Comparison of ENCODE assay signal across 20 cellular contexts in the genomic region with DNA sequence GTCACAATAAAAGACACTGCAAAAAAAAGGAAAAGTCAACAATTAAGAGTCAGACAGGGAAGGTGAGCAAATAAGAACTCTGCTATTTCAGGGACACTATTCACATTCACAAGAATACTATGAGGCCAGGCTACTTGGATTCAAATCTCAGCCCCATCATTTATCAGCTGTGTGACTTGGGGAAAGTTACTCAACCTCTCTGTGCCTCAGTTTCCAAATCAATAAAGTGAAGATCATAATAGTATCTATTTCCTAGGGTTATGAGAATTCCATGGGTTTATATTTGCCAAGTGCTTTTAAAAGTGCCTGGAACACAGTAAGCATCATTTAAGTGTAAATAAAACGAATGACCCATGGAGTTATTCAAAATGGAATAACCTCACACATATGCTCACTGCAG. TPM values are rescaled to one million over a fixed set of nuclear protein-coding genes. Genes with fewer than 3 reads are reported as not detected.
DNase-seq lines count a peak whose midpoint lies in the region; ATAC-seq and TF ChIP-seq lines count a peak whose summit lies in the region.
"Had no signal": no experiment of that assay in that cellular context is flagged by ENCODE, and none has a peak within 500 bp of the region (broad histone marks: within the 10 kb centered on the region; RNA-seq: fewer than 3 reads in every experiment).

No MANE protein-coding gene starts in this region.

- TF ChIP-seq POLR2A in breast epithelium (IDR thresholded peaks at IDR 0.05) = no peak

- H3K27ac Mint-ChIP-seq in mesothelial cell of epicardium = peak overlapping the region; percentile 52
- no peak overlapping the region for H3K27ac Mint-ChIP-seq in CD4-positive, alpha-beta T cell
- H3K27ac Mint-ChIP-seq: activated naive CD4-positive, alpha-beta T cell treated with anti-CD3 and anti-CD28 coated beads for 36 hours; progenitor cell of endocrine pancreas; T-cell had no signal

- intact Hi-C loops in left ventricle myocardium superior (cut with micrococcal nuclease) (loop anchor here (2.0 to 10.0 kb wide), 2 partner anchors 124 to 184 kb away; no protein-coding TSS in a partner anchor), breast epithelium (cut with DNase I; ENCODE audit: low total_unique reads) (no loop called here), aorta (cut with DNase I) (loop anchor here (2.0 to 5.0 kb wide), 2 partner anchors 200 to 201 kb away; no protein-coding TSS in a partner anchor)
- intact Hi-C loops in CD4-positive, alpha-beta T cell (cut with DNase I, micrococcal nuclease) = loop anchor here (1.0 to 2.0 kb wide), 5 partner anchors 30 to 199 kb away; partner anchors contain the start of gene PHAX (in 1 of the 2)

- no peaks in the 10 kb centered on the region for H3K9me3 Mint-ChIP-seq in mesothelial cell of epicardium
- H3K9me3 Mint-ChIP-seq in CD4-positive, alpha-beta T cell = no peaks in the 10 kb centered on the region
- H3K9me3 Mint-ChIP-seq: activated naive CD4-positive, alpha-beta T cell treated with anti-CD3 and anti-CD28 coated beads for 36 hours; naive B cell; T-cell had no signal

- DNase-seq in right atrium auricular region (ENCODE audit: low spot score) = no peak
- DNase-seq in left ventricle myocardium superior = no peak
- no peak for DNase-seq in breast epithelium (ENCODE audit: low spot score in 2 of 2)
- no peak for DNase-seq in mesothelial cell of epicardium (ENCODE audit: low spot score in 2 of 2, unreplicated experiment in 2 of 2)
- DNase-seq in aorta = no peak
- no peak for DNase-seq in CD4-positive, alpha-beta T cell
- DNase-seq in H7 = no peak
- DNase-seq in T1000 (lab: John Stamatoyannopoulos, UW) = no peak
- DNase-seq: activated CD4-positive, alpha-beta T cell treated with anti-CD3 and anti-CD28 coated beads, Interleukin-2, amount 50 U/mL, for 4 hours; DMS 273 treated with DMSO at 0.1 percent for 48 hours; lower lobe of right lung; NCI-H187 treated with DMSO at 0.1 percent for 48 hours; NCI-H446 treated with DMSO at 0.1 percent for 48 hours; stimulated activated CD4-positive, alpha-beta T cell treated with anti-CD3 and anti-CD28 coated beads, Interleukin-12 subunit alpha, Interleukin-12 subunit beta, amount 100 ng/mL, for 4 hours had no signal

- H3K27me3 Mint-ChIP-seq in mesothelial cell of epicardium (ENCODE audit: low read depth) = no peaks in the 10 kb centered on the region
- H3K27me3 Mint-ChIP-seq in CD4-positive, alpha-beta T cell = no peaks in the 10 kb centered on the region
- H3K27me3 Mint-ChIP-seq: progenitor cell of endocrine pancreas, T-cell had no signal

- peaks cover 11% of the 10 kb centered on the region for H3K4me1 Mint-ChIP-seq in mesothelial cell of epicardium
- H3K4me1 Mint-ChIP-seq in CD4-positive, alpha-beta T cell (ENCODE audit: low read depth) = peaks cover 5% of the 10 kb centered on the region
- H3K4me1 Mint-ChIP-seq: naive B cell, T-cell had no signal

- H3K4me1 ChIP-seq in right atrium auricular region (no peaks in the 10 kb centered on the region), breast epithelium (no peaks in the 10 kb centered on the region), aorta (ENCODE audit: control insufficient read depth in 1 of 2, insufficient read depth in 2 of 2, low read length in 2 of 2) (no peaks in the 10 kb centered on the region)
- H3K4me1 ChIP-seq: colonic mucosa had no signal

- H3K36me3 ChIP-seq in right atrium auricular region = no peaks in the 10 kb centered on the region
- no peaks in the 10 kb centered on the region for H3K36me3 ChIP-seq in breast epithelium
- no peaks in the 10 kb centered on the region for H3K36me3 ChIP-seq in aorta (ENCODE audit: control insufficient read depth in 1 of 2, insufficient read depth in 2 of 2, low read length in 1 of 2)
- no peaks in the 10 kb centered on the region for H3K36me3 ChIP-seq in H7 (replicated peaks; ENCODE audit: control insufficient read depth, insufficient read depth, low read length)
- H3K36me3 ChIP-seq: colonic mucosa, lower lobe of right lung, WERI-Rb-1 had no signal

- POLR2A ChIA-PET in CD4-positive, alpha-beta T cell (lab: Charles Lee) = no interaction called here

- TF ChIP-seq CTCF in right atrium auricular region (IDR thresholded peaks at IDR 0.05) (no peak), breast epithelium (IDR thresholded peaks at IDR 0.05) (no peak), mesothelial cell of epicardium (IDR thresholded peaks at IDR 0.05; ENCODE audit: unreplicated experiment) (no peak)
- TF ChIP-seq CTCF in CD4-positive, alpha-beta T cell (IDR thresholded peaks at IDR 0.05) = no peak

- peaks cover 4% of the 10 kb centered on the region for H3K36me3 Mint-ChIP-seq in mesothelial cell of epicardium
- H3K36me3 Mint-ChIP-seq in CD4-positive, alpha-beta T cell (ENCODE audit: low read depth) = no peaks in the 10 kb centered on the region
- H3K36me3 Mint-ChIP-seq: naive B cell, T-cell had no signal

- CTCF ChIA-PET in CD4-positive, alpha-beta T cell (lab: Charles Lee) = interaction anchor here (0.6 to 1.8 kb wide), 3 partner anchors 8 to 200 kb away, joined by 3 to 8 read pairs (median 4); partner anchors contain the start of gene PHAX

- H3K4me3 ChIP-seq in right atrium auricular region (no peak overlapping the region), breast epithelium (no peak overlapping the region), aorta (ENCODE audit: low read length in 2 of 2) (no peak overlapping the region), H7 (ENCODE audit: insufficient read depth, low read depth, low read length) (no peak overlapping the region)
- H3K4me3 ChIP-seq: colonic mucosa, lower lobe of right lung had no signal

- ATAC-seq in left ventricle myocardium superior (no peak), aorta (ENCODE audit: low FRiP score) (peak; percentile 12)
- ATAC-seq in CD4-positive, alpha-beta T cell (ENCODE audit: poor library complexity) = no peak

- 10 to 20% methylated on average over 1 of the region's 1 CpG for WGBS in aorta, 2 donors

- no peak overlapping the region for H3K4me3 Mint-ChIP-seq in mesothelial cell of epicardium
- no peak overlapping the region for H3K4me3 Mint-ChIP-seq in CD4-positive, alpha-beta T cell
- H3K4me3 Mint-ChIP-seq: activated naive CD4-positive, alpha-beta T cell treated with anti-CD3 and anti-CD28 coated beads for 36 hours; naive B cell; T-cell had no signal

- H3K27ac ChIP-seq in right atrium auricular region (peak overlapping the region; percentile 32 to 49), breast epithelium (peak overlapping the region; percentile 71 to 78), aorta (ENCODE audit: low read depth in 1 of 2, low read length in 2 of 2) (no peak overlapping the region)
- H3K27ac ChIP-seq in CD4-positive, alpha-beta T cell (ENCODE audit: low read depth, low read length) = no peak overlapping the region
- H3K27ac ChIP-seq: colonic mucosa, lower lobe of right lung, WERI-Rb-1 had no signal

- no peaks in the 10 kb centered on the region for H3K27me3 ChIP-seq in right atrium auricular region
- H3K27me3 ChIP-seq in breast epithelium = no peaks in the 10 kb centered on the region
- no peaks in the 10 kb centered on the region for H3K27me3 ChIP-seq in aorta (ENCODE audit: control insufficient read depth in 1 of 2, insufficient read depth in 2 of 2, low read length in 1 of 2)
- no peaks in the 10 kb centered on the region for H3K27me3 ChIP-seq in CD4-positive, alpha-beta T cell (ENCODE audit: control insufficient read depth, insufficient read depth, low read length)
- H3K27me3 ChIP-seq in H7 (ENCODE audit: control insufficient read depth, insufficient read depth, low read length) = no peaks in the 10 kb centered on the region
- H3K27me3 ChIP-seq: colonic mucosa had no signal

- no peaks in the 10 kb centered on the region for H3K9me3 ChIP-seq in right atrium auricular region
- H3K9me3 ChIP-seq in breast epithelium = no peaks in the 10 kb centered on the region
- H3K9me3 ChIP-seq in aorta (ENCODE audit: control insufficient read depth, low read length) = no peaks in the 10 kb centered on the region
- H3K9me3 ChIP-seq in CD4-positive, alpha-beta T cell (ENCODE audit: control insufficient read depth, low read length) = no peaks in the 10 kb centered on the region
- H3K9me3 ChIP-seq: colonic mucosa, lower lobe of right lung had no signal

RNA-seq across cellular contexts. Expression of gene ALDH7A1, which starts 56.4 kb away (rescaled TPM):
- total RNA-seq in right atrium auricular region = 10 to 100 TPM in 1 of 2 donors, 1 to 10 TPM in 1; 9.6 to 13.9 TPM
- total RNA-seq in left ventricle myocardium superior = 33.7 TPM
- total RNA-seq in breast epithelium = 10 to 100 TPM; 38.7 to 83.0 (median 45.2) TPM
- 111 to 119 TPM (median 111 TPM) in 3 replicates for total RNA-seq in mesothelial cell of epicardium
- 10 to 100 TPM; 25.3 to 35.5 TPM for total RNA-seq in aorta
- 10 to 100 TPM; 25.2 to 43.8 TPM for polyA plus RNA-seq in aorta
- 1 to 10 TPM; 1.6 to 2.1 TPM for total RNA-seq in CD4-positive, alpha-beta T cell
- 60.6 and 64.3 TPM in 2 replicates for total RNA-seq in H7 (2014; rRNA removed; shearing (Covaris generic))

Comparison
In these comparisons a context has a peak if more than half of its experiments do, and no peak if none do; other contexts are left out.
1. H3K27ac ChIP-seq: peak in right atrium auricular region (2 of 2) and breast epithelium (2 of 2); none in aorta (0 of 2) and CD4-positive, alpha-beta T cell (single experiment).